1 cellular context compared by ENCODE assay signal in the genomic region with DNA sequence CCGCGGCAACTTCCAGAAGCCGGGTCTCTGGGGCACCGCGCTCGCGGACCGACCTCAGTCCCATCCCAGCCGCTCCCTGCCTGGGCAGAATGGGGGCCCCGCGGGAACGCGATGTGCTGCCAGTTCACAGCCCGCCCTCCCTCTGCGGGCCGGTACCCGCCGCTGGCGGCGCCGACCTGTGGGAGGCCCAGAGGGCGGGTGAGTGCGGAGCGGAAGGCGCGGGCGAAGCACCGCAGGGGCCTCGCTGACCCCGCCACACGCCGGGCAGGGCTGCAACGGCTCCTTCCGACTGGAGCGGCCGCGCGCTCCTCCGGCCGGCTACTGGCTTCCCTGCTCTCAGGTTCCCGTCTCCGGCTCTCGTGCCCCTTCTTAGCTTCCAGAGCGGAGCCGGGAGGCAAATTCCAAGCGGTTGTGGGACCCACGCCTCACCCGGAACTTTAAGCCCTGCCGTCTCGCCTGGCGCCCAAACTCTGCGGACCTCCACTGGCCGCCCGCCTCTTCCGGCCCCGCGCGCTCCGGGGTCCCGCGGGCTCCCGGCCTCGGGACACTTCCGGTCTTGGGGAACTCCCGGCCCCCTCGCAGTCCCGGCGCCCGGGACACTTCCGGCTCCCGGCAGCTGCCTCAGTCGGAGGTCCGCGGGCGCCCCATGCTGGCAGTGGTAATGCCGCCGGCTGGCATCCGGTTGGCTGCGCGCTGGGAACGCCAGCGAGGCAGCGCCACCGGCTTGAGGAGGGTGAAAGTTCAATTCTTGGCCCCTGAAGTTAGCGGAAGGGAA.
TF ChIP-seq lines count a peak whose summit lies in the region.

A gene with protein sequence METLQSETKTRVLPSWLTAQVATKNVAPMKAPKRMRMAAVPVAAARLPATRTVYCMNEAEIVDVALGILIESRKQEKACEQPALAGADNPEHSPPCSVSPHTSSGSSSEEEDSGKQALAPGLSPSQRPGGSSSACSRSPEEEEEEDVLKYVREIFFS (minus strand): TSS at position 485 of the 775 bp plus-strand sequence. CDS start 1,785 bp downstream, outside the sequence.

TF ChIP-seq in GM12878, 131 proteins besides CTCF, POLR2A, EP300 and RAD21 (continued from another document and continues in another):
- TF ChIP-seq, protein P1, sequence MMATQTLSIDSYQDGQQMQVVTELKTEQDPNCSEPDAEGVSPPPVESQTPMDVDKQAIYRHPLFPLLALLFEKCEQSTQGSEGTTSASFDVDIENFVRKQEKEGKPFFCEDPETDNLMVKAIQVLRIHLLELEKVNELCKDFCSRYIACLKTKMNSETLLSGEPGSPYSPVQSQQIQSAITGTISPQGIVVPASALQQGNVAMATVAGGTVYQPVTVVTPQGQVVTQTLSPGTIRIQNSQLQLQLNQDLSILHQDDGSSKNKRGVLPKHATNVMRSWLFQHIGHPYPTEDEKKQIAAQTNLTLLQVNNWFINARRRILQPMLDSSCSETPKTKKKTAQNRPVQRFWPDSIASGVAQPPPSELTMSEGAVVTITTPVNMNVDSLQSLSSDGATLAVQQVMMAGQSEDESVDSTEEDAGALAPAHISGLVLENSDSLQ (IDR thresholded peaks at IDR 0.05) = peak; percentile 24; the same call in 1 of the 2 replicates
- peak; percentile 60 for TF ChIP-seq SMAD5 (IDR thresholded peaks at IDR 0.05; ENCODE audit: low read depth)
- TF ChIP-seq NR2F1 (conservative IDR thresholded peaks at IDR 0.05) = peak; percentile 76
- TF ChIP-seq NR2C2 (IDR thresholded peaks at IDR 0.05; ENCODE audit: borderline replicate concordance, control insufficient read depth, insufficient read length, low read depth) = no peak
- peak; percentile 94; a peak in 2 of 4 replicates for TF ChIP-seq IKZF2 (IDR thresholded peaks at IDR 0.05)
- TF ChIP-seq, protein P2, sequence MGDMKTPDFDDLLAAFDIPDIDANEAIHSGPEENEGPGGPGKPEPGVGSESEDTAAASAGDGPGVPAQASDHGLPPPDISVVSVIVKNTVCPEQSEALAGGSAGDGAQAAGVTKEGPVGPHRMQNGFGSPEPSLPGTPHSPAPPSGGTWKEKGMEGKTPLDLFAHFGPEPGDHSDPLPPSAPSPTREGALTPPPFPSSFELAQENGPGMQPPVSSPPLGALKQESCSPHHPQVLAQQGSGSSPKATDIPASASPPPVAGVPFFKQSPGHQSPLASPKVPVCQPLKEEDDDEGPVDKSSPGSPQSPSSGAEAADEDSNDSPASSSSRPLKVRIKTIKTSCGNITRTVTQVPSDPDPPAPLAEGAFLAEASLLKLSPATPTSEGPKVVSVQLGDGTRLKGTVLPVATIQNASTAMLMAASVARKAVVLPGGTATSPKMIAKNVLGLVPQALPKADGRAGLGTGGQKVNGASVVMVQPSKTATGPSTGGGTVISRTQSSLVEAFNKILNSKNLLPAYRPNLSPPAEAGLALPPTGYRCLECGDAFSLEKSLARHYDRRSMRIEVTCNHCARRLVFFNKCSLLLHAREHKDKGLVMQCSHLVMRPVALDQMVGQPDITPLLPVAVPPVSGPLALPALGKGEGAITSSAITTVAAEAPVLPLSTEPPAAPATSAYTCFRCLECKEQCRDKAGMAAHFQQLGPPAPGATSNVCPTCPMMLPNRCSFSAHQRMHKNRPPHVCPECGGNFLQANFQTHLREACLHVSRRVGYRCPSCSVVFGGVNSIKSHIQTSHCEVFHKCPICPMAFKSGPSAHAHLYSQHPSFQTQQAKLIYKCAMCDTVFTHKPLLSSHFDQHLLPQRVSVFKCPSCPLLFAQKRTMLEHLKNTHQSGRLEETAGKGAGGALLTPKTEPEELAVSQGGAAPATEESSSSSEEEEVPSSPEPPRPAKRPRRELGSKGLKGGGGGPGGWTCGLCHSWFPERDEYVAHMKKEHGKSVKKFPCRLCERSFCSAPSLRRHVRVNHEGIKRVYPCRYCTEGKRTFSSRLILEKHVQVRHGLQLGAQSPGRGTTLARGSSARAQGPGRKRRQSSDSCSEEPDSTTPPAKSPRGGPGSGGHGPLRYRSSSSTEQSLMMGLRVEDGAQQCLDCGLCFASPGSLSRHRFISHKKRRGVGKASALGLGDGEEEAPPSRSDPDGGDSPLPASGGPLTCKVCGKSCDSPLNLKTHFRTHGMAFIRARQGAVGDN (IDR thresholded peaks at IDR 0.05) = peak; percentile 86
- TF ChIP-seq, protein P3, sequence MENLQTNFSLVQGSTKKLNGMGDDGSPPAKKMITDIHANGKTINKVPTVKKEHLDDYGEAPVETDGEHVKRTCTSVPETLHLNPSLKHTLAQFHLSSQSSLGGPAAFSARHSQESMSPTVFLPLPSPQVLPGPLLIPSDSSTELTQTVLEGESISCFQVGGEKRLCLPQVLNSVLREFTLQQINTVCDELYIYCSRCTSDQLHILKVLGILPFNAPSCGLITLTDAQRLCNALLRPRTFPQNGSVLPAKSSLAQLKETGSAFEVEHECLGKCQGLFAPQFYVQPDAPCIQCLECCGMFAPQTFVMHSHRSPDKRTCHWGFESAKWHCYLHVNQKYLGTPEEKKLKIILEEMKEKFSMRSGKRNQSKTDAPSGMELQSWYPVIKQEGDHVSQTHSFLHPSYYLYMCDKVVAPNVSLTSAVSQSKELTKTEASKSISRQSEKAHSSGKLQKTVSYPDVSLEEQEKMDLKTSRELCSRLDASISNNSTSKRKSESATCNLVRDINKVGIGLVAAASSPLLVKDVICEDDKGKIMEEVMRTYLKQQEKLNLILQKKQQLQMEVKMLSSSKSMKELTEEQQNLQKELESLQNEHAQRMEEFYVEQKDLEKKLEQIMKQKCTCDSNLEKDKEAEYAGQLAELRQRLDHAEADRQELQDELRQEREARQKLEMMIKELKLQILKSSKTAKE (IDR thresholded peaks at IDR 0.05; ENCODE audit: low read depth, poor library complexity, severe bottlenecking) = no peak
- TF ChIP-seq, protein P4, sequence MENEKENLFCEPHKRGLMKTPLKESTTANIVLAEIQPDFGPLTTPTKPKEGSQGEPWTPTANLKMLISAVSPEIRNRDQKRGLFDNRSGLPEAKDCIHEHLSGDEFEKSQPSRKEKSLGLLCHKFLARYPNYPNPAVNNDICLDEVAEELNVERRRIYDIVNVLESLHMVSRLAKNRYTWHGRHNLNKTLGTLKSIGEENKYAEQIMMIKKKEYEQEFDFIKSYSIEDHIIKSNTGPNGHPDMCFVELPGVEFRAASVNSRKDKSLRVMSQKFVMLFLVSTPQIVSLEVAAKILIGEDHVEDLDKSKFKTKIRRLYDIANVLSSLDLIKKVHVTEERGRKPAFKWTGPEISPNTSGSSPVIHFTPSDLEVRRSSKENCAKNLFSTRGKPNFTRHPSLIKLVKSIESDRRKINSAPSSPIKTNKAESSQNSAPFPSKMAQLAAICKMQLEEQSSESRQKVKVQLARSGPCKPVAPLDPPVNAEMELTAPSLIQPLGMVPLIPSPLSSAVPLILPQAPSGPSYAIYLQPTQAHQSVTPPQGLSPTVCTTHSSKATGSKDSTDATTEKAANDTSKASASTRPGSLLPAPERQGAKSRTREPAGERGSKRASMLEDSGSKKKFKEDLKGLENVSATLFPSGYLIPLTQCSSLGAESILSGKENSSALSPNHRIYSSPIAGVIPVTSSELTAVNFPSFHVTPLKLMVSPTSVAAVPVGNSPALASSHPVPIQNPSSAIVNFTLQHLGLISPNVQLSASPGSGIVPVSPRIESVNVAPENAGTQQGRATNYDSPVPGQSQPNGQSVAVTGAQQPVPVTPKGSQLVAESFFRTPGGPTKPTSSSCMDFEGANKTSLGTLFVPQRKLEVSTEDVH (IDR thresholded peaks at IDR 0.05; ENCODE audit: low read depth, partially characterized antibody) = peak; percentile 64
- TF ChIP-seq NBN (IDR thresholded peaks at IDR 0.05) = peak; percentile 62; the same call in 1 of the 2 replicates
- TF ChIP-seq BRCA1 (IDR thresholded peaks at IDR 0.05; ENCODE audit: low read depth, low read length) = no peak
- no peak for TF ChIP-seq SMAD1 (IDR thresholded peaks at IDR 0.05; ENCODE audit: low read depth, partially characterized antibody)
- 0 out of 2 replicates have a peak, but pooled peaks have one; percentile 36 for TF ChIP-seq CBX5 (IDR thresholded peaks at IDR 0.05; ENCODE audit: low read depth)
- TF ChIP-seq GATAD2B (conservative IDR thresholded peaks at IDR 0.05; ENCODE audit: low read depth) = peak; percentile 99
- TF ChIP-seq, protein P5, sequence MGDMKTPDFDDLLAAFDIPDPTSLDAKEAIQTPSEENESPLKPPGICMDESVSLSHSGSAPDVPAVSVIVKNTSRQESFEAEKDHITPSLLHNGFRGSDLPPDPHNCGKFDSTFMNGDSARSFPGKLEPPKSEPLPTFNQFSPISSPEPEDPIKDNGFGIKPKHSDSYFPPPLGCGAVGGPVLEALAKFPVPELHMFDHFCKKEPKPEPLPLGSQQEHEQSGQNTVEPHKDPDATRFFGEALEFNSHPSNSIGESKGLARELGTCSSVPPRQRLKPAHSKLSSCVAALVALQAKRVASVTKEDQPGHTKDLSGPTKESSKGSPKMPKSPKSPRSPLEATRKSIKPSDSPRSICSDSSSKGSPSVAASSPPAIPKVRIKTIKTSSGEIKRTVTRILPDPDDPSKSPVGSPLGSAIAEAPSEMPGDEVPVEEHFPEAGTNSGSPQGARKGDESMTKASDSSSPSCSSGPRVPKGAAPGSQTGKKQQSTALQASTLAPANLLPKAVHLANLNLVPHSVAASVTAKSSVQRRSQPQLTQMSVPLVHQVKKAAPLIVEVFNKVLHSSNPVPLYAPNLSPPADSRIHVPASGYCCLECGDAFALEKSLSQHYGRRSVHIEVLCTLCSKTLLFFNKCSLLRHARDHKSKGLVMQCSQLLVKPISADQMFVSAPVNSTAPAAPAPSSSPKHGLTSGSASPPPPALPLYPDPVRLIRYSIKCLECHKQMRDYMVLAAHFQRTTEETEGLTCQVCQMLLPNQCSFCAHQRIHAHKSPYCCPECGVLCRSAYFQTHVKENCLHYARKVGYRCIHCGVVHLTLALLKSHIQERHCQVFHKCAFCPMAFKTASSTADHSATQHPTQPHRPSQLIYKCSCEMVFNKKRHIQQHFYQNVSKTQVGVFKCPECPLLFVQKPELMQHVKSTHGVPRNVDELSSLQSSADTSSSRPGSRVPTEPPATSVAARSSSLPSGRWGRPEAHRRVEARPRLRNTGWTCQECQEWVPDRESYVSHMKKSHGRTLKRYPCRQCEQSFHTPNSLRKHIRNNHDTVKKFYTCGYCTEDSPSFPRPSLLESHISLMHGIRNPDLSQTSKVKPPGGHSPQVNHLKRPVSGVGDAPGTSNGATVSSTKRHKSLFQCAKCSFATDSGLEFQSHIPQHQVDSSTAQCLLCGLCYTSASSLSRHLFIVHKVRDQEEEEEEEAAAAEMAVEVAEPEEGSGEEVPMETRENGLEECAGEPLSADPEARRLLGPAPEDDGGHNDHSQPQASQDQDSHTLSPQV (IDR thresholded peaks at IDR 0.05) = no peak
- TF ChIP-seq BHLHE40 (IDR thresholded peaks at IDR 0.05; ENCODE audit: borderline replicate concordance in 1 of 2, low read depth in 2 of 2, low read length in 1 of 2) = peak; percentile 42 to 76; a peak in 1 of 4 replicates
- no peak for TF ChIP-seq EZH2 (IDR thresholded peaks at IDR 0.05; ENCODE audit: borderline replicate concordance, control insufficient read depth, low read depth, low read length)
- TF ChIP-seq NFIC (IDR thresholded peaks at IDR 0.05; ENCODE audit: low read depth, low read length) = 0 out of 2 replicates have a peak, but pooled peaks have one; percentile 7
- no peak for TF ChIP-seq NRF1 (conservative IDR thresholded peaks at IDR 0.05; ENCODE audit: low read depth, low read length)
- peak; percentile 41; the same call in 1 of the 2 replicates for TF ChIP-seq SREBF1 (IDR thresholded peaks at IDR 0.05; ENCODE audit: low read length)
- TF ChIP-seq MEF2A (IDR thresholded peaks at IDR 0.05; ENCODE audit: insufficient read depth, low read depth, low read length) = peak; percentile 78
- no peak for TF ChIP-seq IRF4 (IDR thresholded peaks at IDR 0.05; ENCODE audit: low read depth, low read length)
- no peak for TF ChIP-seq MYC (IDR thresholded peaks at IDR 0.05; ENCODE audit: insufficient read depth, insufficient read length, insufficient replicate concordance, low read length, severe bottlenecking)
- TF ChIP-seq TBL1XR1 (IDR thresholded peaks at IDR 0.05; ENCODE audit: low read depth, low read length) = peak; percentile 85
- TF ChIP-seq, protein P6, sequence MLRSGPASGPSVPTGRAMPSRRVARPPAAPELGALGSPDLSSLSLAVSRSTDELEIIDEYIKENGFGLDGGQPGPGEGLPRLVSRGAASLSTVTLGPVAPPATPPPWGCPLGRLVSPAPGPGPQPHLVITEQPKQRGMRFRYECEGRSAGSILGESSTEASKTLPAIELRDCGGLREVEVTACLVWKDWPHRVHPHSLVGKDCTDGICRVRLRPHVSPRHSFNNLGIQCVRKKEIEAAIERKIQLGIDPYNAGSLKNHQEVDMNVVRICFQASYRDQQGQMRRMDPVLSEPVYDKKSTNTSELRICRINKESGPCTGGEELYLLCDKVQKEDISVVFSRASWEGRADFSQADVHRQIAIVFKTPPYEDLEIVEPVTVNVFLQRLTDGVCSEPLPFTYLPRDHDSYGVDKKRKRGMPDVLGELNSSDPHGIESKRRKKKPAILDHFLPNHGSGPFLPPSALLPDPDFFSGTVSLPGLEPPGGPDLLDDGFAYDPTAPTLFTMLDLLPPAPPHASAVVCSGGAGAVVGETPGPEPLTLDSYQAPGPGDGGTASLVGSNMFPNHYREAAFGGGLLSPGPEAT (IDR thresholded peaks at IDR 0.05; ENCODE audit: low read depth) = no peak; the same call in none of the 2 replicates
- no peak for TF ChIP-seq JUND (IDR thresholded peaks at IDR 0.05; ENCODE audit: low read depth, low read length)
- peak; percentile 80 for TF ChIP-seq TCF3 (IDR thresholded peaks at IDR 0.05; ENCODE audit: borderline replicate concordance, insufficient read depth, low read depth, low read length)
- peak; percentile 43; the same call in 1 of the 2 replicates for TF ChIP-seq ESRRA (IDR thresholded peaks at IDR 0.05; ENCODE audit: low read length)
- peak; percentile 50 for TF ChIP-seq PML (IDR thresholded peaks at IDR 0.05; ENCODE audit: low read length)
- no peak for TF ChIP-seq HDAC6 (IDR thresholded peaks at IDR 0.05; ENCODE audit: unreplicated experiment)
- TF ChIP-seq, protein P7, sequence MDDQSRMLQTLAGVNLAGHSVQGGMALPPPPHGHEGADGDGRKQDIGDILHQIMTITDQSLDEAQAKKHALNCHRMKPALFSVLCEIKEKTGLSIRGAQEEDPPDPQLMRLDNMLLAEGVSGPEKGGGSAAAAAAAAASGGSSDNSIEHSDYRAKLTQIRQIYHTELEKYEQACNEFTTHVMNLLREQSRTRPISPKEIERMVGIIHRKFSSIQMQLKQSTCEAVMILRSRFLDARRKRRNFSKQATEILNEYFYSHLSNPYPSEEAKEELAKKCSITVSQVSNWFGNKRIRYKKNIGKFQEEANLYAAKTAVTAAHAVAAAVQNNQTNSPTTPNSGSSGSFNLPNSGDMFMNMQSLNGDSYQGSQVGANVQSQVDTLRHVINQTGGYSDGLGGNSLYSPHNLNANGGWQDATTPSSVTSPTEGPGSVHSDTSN (IDR thresholded peaks at IDR 0.05; ENCODE audit: insufficient replicate concordance, low read depth, low read length) = no peak
- no peak for TF ChIP-seq MTA3 (IDR thresholded peaks at IDR 0.05; ENCODE audit: borderline replicate concordance, low read length)
- TF ChIP-seq, protein P8, sequence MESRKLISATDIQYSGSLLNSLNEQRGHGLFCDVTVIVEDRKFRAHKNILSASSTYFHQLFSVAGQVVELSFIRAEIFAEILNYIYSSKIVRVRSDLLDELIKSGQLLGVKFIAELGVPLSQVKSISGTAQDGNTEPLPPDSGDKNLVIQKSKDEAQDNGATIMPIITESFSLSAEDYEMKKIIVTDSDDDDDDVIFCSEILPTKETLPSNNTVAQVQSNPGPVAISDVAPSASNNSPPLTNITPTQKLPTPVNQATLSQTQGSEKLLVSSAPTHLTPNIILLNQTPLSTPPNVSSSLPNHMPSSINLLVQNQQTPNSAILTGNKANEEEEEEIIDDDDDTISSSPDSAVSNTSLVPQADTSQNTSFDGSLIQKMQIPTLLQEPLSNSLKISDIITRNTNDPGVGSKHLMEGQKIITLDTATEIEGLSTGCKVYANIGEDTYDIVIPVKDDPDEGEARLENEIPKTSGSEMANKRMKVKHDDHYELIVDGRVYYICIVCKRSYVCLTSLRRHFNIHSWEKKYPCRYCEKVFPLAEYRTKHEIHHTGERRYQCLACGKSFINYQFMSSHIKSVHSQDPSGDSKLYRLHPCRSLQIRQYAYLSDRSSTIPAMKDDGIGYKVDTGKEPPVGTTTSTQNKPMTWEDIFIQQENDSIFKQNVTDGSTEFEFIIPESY (IDR thresholded peaks at IDR 0.05) = no peak
- TF ChIP-seq SREBF2 (IDR thresholded peaks at IDR 0.05; ENCODE audit: low read length) = no peak
